23 cellular contexts compared by ENCODE assay signal in genomic region chr10:19656420-19657042, GRCh38.
A peak's percentile ranks its signal among the peaks of the same experiment; 100 is the strongest.
DNase-seq lines count a peak whose midpoint lies in the region; ATAC-seq, FAIRE-seq and TF ChIP-seq lines count a peak whose summit lies in the region.
"Had no signal": no experiment of that assay in that cellular context is flagged by ENCODE, and none has a peak within 500 bp of the region (broad histone marks: within the 10 kb centered on the region; RNA-seq: fewer than 3 reads in every experiment).

No MANE protein-coding gene starts in this region.

- H3K9me3 ChIP-seq in pancreas, result no peaks in the 10 kb centered on the region
- no peaks in the 10 kb centered on the region for H3K9me3 ChIP-seq in naive thymus-derived CD4-positive, alpha-beta T cell (ENCODE audit: control insufficient read depth in 2 of 3, low read length in 3 of 3)

- FAIRE-seq in pancreas (lab: Jason Lieb, UNC), result no peak
- FAIRE-seq: GM18507 had no signal

- H3K9me3 Mint-ChIP-seq in naive thymus-derived CD4-positive, alpha-beta T cell, result peaks cover 0 to 4% (median 0%) of the 10 kb centered on the region in 11 donors

- peak; percentile 86 for ATAC-seq in left lobe of liver
- peak in 3 of 4 donors; percentile 57 to 74 (median 60) for ATAC-seq in pancreas
- ATAC-seq in HG03280 (IDR thresholded peaks at IDR 0.05; ENCODE audit: unreplicated experiment), result no peak
- no peak for ATAC-seq in naive thymus-derived CD4-positive, alpha-beta T cell

- no peaks in the 10 kb centered on the region for H3K27me3 ChIP-seq in pancreas
- no peaks in the 10 kb centered on the region for H3K27me3 ChIP-seq in naive thymus-derived CD4-positive, alpha-beta T cell (ENCODE audit: control insufficient read depth in 2 of 2, insufficient read depth in 2 of 2, low read length in 2 of 2)

- no peak overlapping the region for H3K4me3 Mint-ChIP-seq in naive thymus-derived CD4-positive, alpha-beta T cell

- H3K4me1 Mint-ChIP-seq in naive thymus-derived CD4-positive, alpha-beta T cell, result peaks cover 0 to 2% (median 0%) of the 10 kb centered on the region in 7 donors

- no peaks in the 10 kb centered on the region for H3K27me3 Mint-ChIP-seq in naive thymus-derived CD4-positive, alpha-beta T cell

- H3K4me3 ChIP-seq in coronary artery, result no peak overlapping the region
- H3K4me3 ChIP-seq in pancreas, result no peak overlapping the region
- H3K4me3 ChIP-seq in naive thymus-derived CD4-positive, alpha-beta T cell (ENCODE audit: low read length), result no peak overlapping the region
- H3K4me3 ChIP-seq: GM23248 had no signal

- TF ChIP-seq CTCF in coronary artery (IDR thresholded peaks at IDR 0.05) (no peak), pancreas (IDR thresholded peaks at IDR 0.05) (no peak)

- 84 to 94% methylated on average over 3 of the region's 3 CpGs for WGBS in pancreas, 2 donors

- intact Hi-C loops in pancreas (cut with DNase I), result no loop called here
- intact Hi-C loops in naive thymus-derived CD4-positive, alpha-beta T cell (cut with micrococcal nuclease), result no loop called here

- no peak overlapping the region for H3K27ac Mint-ChIP-seq in naive thymus-derived CD4-positive, alpha-beta T cell

- POLR2A ChIA-PET in naive thymus-derived CD4-positive, alpha-beta T cell (lab: Charles Lee), result interaction anchor here (0.6 kb wide), 1 partner anchor 508 kb away, joined by 3 read pairs; no protein-coding TSS in a partner anchor

- H3K27ac ChIP-seq in coronary artery (peak overlapping the region; percentile 34 to 36), pancreas (no peak overlapping the region)
- H3K27ac ChIP-seq in naive thymus-derived CD4-positive, alpha-beta T cell (ENCODE audit: low read depth, low read length), result no peak overlapping the region
- H3K27ac ChIP-seq: GM23248 had no signal

- CTCF ChIA-PET in naive thymus-derived CD4-positive, alpha-beta T cell (lab: Charles Lee), result no interaction called here

- peak; percentile 15 for DNase-seq in HuH-7 (ENCODE audit: low spot score)
- no peak for DNase-seq in coronary artery (ENCODE audit: low spot score)
- no peak for DNase-seq in left lobe of liver (ENCODE audit: low spot score)
- DNase-seq in pancreas, result no peak
- no peak for DNase-seq in mucosa of gallbladder (ENCODE audit: low spot score)
- DNase-seq in naive thymus-derived CD4-positive, alpha-beta T cell, result no peak
- no peak for DNase-seq in islet precursor cell
- DNase-seq: Calu3, DMS79 treated with DMSO at 0.1 percent for 48 hours, GM23248, H7, NCI-H1048, NCI-H1417, NCI-H1694, NCI-H2029 treated with DMSO at 0.1 percent for 48 hours, NCI-H2171, NCI-H226, NCI-H510A, NCI-H69, RPMI8226, SHP77 had no signal

- no peaks in the 10 kb centered on the region for H3K36me3 ChIP-seq in pancreas
- no peaks in the 10 kb centered on the region for H3K36me3 ChIP-seq in naive thymus-derived CD4-positive, alpha-beta T cell (ENCODE audit: control insufficient read depth in 2 of 3, insufficient read depth in 3 of 3, low read length in 3 of 3)

- H3K4me1 ChIP-seq in pancreas, result peaks cover 0 to 20% (median 9%) of the 10 kb centered on the region in 3 donors
- no peaks in the 10 kb centered on the region for H3K4me1 ChIP-seq in naive thymus-derived CD4-positive, alpha-beta T cell (ENCODE audit: control insufficient read depth in 2 of 2, insufficient read depth in 2 of 2, low read length in 2 of 2)

- no peaks in the 10 kb centered on the region for H3K36me3 Mint-ChIP-seq in naive thymus-derived CD4-positive, alpha-beta T cell

Comparison
In these comparisons a context has a peak if more than half of its experiments do, and no peak if none do; other contexts are left out.
1. H3K27ac ChIP-seq: peak in coronary artery (2 of 2); none in pancreas (0 of 4) and naive thymus-derived CD4-positive, alpha-beta T cell (single experiment).
2. ATAC-seq: peak in left lobe of liver (single experiment) and pancreas (3 of 4); none in HG03280 (single experiment) and naive thymus-derived CD4-positive, alpha-beta T cell (single experiment).